Comparison of ENCODE assay signal across 16 cellular contexts in genomic region chr11:107496011-107496410, GRCh38. TPM values are rescaled to one million over a fixed set of nuclear protein-coding genes. Genes with fewer than 3 reads are reported as not detected.
DNase-seq lines count a peak whose midpoint lies in the region; ATAC-seq and TF ChIP-seq lines count a peak whose summit lies in the region.
"Had no signal": no experiment of that assay in that cellular context is flagged by ENCODE, and none has a peak within 500 bp of the region (broad histone marks: within the 10 kb centered on the region; RNA-seq: fewer than 3 reads in every experiment).

No MANE protein-coding gene starts in this region.

- no peaks in the 10 kb centered on the region for H3K4me1 ChIP-seq in adrenal gland (replicated peaks in 1 of 2)
- H3K4me1 ChIP-seq in psoas muscle, result no peaks in the 10 kb centered on the region
- H3K4me1 ChIP-seq in GM23338 (ENCODE audit: insufficient read depth), result no peaks in the 10 kb centered on the region
- H3K4me1 ChIP-seq: spleen had no signal

- no peaks in the 10 kb centered on the region for H4K20me1 ChIP-seq in GM23338 (replicated peaks; ENCODE audit: insufficient read depth)

- DNase-seq in NCI-H1105 treated with DMSO at 0.1 percent for 48 hours (lab: John Stamatoyannopoulos, UW) (peak; percentile 25), NCI-H1105 (lab: John Stamatoyannopoulos, UW) (no peak), adrenal gland (peak in 4 of 7 donors; percentile 18 to 53 (median 32)), fibroblast of villous mesenchyme (ENCODE audit: low read depth) (peak; percentile 18), skeletal muscle cell (ENCODE audit: low read depth) (peak; percentile 63), psoas muscle (no peak), left colon (no peak), GM23338 (ENCODE audit: low spot score) (no peak)
- DNase-seq: 8988T, DND-41, Karpas-422, NCI-H2171 treated with DMSO at 0.1 percent for 48 hours, spleen, trophoblast cell had no signal

- no peak overlapping the region for H3K4me3 Mint-ChIP-seq in GM23338
- H3K4me3 Mint-ChIP-seq: activated naive CD4-positive, alpha-beta T cell treated with anti-CD3 and anti-CD28 coated beads, Interleukin-2, amount 50 U/mL, for 24 hours had no signal

- no peak for TF ChIP-seq POLR2A in adrenal gland (IDR thresholded peaks at IDR 0.05)

- ATAC-seq in psoas muscle (no peak), left colon (no peak), GM23338 (no peak)

- no peaks in the 10 kb centered on the region for H3K9me2 ChIP-seq in GM23338 (ENCODE audit: insufficient read depth)

- H3K27me3 ChIP-seq in adrenal gland (no peaks in the 10 kb centered on the region), psoas muscle (ENCODE audit: insufficient read depth in 3 of 3, low read length in 2 of 3) (no peaks in the 10 kb centered on the region), GM23338 (ENCODE audit: insufficient read depth) (no peaks in the 10 kb centered on the region)
- H3K27me3 ChIP-seq: spleen had no signal

- H3K4me3 ChIP-seq in adrenal gland, result no peak overlapping the region
- H3K4me3 ChIP-seq in fibroblast of villous mesenchyme (ENCODE audit: low read depth, low read length), result no peak overlapping the region
- H3K4me3 ChIP-seq in skeletal muscle cell (ENCODE audit: low read depth, low read length), result no peak overlapping the region
- no peak overlapping the region for H3K4me3 ChIP-seq in psoas muscle
- H3K4me3 ChIP-seq in GM23338, result no peak overlapping the region
- H3K4me3 ChIP-seq: PC-9, spleen had no signal

- no peaks in the 10 kb centered on the region for H3F3A ChIP-seq in GM23338 (replicated peaks; ENCODE audit: low read depth)

- no peaks in the 10 kb centered on the region for H3K79me2 ChIP-seq in GM23338 (replicated peaks; ENCODE audit: insufficient read depth)

- H3K27ac ChIP-seq in adrenal gland (no peak overlapping the region), psoas muscle (no peak overlapping the region), GM23338 (ENCODE audit: low read depth) (no peak overlapping the region)
- H3K27ac ChIP-seq: PC-9, spleen had no signal

- H3K9me3 Mint-ChIP-seq in GM23338, result peaks cover 4% of the 10 kb centered on the region; the same call in 2 of the 3 replicates

- H3K36me3 ChIP-seq in adrenal gland (replicated peaks in 1 of 2), result no peaks in the 10 kb centered on the region
- H3K36me3 ChIP-seq in psoas muscle (ENCODE audit: insufficient read depth in 1 of 2, low read depth in 1 of 2), result no peaks in the 10 kb centered on the region
- no peaks in the 10 kb centered on the region for H3K36me3 ChIP-seq in GM23338 (ENCODE audit: insufficient read depth)

- WGBS in adrenal gland, 4 donors, result 53 to 69% (median 65%) methylated on average over 4 of the region's 4 CpGs
- WGBS in psoas muscle, 3 donors, result 55 to 58% (median 58%) methylated on average over 4 of the region's 4 CpGs

- no peaks in the 10 kb centered on the region for H3K27me3 Mint-ChIP-seq in GM23338 (ENCODE audit: insufficient read depth, low read depth, poor library complexity)
- H3K27me3 Mint-ChIP-seq: activated naive CD4-positive, alpha-beta T cell treated with anti-CD3 and anti-CD28 coated beads, Interleukin-2, amount 50 U/mL, for 24 hours had no signal

- H3K4me2 ChIP-seq in GM23338, result no peak overlapping the region
- H3K4me2 ChIP-seq: PC-9 had no signal

- no peak overlapping the region for H2AFZ ChIP-seq in GM23338
- H2AFZ ChIP-seq: PC-9 had no signal

- no peak for TF ChIP-seq CTCF in adrenal gland (IDR thresholded peaks at IDR 0.05)
- no peak for TF ChIP-seq CTCF in fibroblast of villous mesenchyme (IDR thresholded peaks at IDR 0.05; ENCODE audit: insufficient read depth, low read depth, low read length)
- no peak for TF ChIP-seq CTCF in psoas muscle (IDR thresholded peaks at IDR 0.05)
- no peak for TF ChIP-seq CTCF in GM23338 (conservative IDR thresholded peaks at IDR 0.05; ENCODE audit: low read depth in 2 of 2)

- H3K9me3 ChIP-seq in adrenal gland (replicated peaks in 1 of 3) (no peaks in the 10 kb centered on the region), psoas muscle (no peaks in the 10 kb centered on the region)
- H3K9me3 ChIP-seq: spleen had no signal

- peaks cover 9% of the 10 kb centered on the region for H3K36me3 Mint-ChIP-seq in GM23338 (ENCODE audit: low read depth)

- intact Hi-C loops in adrenal gland (cut with DNase I), result no loop called here
- intact Hi-C loops in psoas muscle (cut with DNase I), result no loop called here
- intact Hi-C loops in left colon (cut with DNase I, micrococcal nuclease), result no loop called here

- no peaks in the 10 kb centered on the region for H3K4me1 Mint-ChIP-seq in GM23338
- H3K4me1 Mint-ChIP-seq: activated naive CD4-positive, alpha-beta T cell treated with anti-CD3 and anti-CD28 coated beads, Interleukin-2, amount 50 U/mL, for 24 hours had no signal

- H3K27ac Mint-ChIP-seq in GM23338, result no peak overlapping the region
- H3K27ac Mint-ChIP-seq: activated naive CD4-positive, alpha-beta T cell treated with anti-CD3 and anti-CD28 coated beads, Interleukin-2, amount 50 U/mL, for 24 hours had no signal

TF ChIP-seq in GM23338, 12 proteins besides CTCF, POLR2A, EP300 and RAD21 (continues in another document):
- TF ChIP-seq, protein P1, sequence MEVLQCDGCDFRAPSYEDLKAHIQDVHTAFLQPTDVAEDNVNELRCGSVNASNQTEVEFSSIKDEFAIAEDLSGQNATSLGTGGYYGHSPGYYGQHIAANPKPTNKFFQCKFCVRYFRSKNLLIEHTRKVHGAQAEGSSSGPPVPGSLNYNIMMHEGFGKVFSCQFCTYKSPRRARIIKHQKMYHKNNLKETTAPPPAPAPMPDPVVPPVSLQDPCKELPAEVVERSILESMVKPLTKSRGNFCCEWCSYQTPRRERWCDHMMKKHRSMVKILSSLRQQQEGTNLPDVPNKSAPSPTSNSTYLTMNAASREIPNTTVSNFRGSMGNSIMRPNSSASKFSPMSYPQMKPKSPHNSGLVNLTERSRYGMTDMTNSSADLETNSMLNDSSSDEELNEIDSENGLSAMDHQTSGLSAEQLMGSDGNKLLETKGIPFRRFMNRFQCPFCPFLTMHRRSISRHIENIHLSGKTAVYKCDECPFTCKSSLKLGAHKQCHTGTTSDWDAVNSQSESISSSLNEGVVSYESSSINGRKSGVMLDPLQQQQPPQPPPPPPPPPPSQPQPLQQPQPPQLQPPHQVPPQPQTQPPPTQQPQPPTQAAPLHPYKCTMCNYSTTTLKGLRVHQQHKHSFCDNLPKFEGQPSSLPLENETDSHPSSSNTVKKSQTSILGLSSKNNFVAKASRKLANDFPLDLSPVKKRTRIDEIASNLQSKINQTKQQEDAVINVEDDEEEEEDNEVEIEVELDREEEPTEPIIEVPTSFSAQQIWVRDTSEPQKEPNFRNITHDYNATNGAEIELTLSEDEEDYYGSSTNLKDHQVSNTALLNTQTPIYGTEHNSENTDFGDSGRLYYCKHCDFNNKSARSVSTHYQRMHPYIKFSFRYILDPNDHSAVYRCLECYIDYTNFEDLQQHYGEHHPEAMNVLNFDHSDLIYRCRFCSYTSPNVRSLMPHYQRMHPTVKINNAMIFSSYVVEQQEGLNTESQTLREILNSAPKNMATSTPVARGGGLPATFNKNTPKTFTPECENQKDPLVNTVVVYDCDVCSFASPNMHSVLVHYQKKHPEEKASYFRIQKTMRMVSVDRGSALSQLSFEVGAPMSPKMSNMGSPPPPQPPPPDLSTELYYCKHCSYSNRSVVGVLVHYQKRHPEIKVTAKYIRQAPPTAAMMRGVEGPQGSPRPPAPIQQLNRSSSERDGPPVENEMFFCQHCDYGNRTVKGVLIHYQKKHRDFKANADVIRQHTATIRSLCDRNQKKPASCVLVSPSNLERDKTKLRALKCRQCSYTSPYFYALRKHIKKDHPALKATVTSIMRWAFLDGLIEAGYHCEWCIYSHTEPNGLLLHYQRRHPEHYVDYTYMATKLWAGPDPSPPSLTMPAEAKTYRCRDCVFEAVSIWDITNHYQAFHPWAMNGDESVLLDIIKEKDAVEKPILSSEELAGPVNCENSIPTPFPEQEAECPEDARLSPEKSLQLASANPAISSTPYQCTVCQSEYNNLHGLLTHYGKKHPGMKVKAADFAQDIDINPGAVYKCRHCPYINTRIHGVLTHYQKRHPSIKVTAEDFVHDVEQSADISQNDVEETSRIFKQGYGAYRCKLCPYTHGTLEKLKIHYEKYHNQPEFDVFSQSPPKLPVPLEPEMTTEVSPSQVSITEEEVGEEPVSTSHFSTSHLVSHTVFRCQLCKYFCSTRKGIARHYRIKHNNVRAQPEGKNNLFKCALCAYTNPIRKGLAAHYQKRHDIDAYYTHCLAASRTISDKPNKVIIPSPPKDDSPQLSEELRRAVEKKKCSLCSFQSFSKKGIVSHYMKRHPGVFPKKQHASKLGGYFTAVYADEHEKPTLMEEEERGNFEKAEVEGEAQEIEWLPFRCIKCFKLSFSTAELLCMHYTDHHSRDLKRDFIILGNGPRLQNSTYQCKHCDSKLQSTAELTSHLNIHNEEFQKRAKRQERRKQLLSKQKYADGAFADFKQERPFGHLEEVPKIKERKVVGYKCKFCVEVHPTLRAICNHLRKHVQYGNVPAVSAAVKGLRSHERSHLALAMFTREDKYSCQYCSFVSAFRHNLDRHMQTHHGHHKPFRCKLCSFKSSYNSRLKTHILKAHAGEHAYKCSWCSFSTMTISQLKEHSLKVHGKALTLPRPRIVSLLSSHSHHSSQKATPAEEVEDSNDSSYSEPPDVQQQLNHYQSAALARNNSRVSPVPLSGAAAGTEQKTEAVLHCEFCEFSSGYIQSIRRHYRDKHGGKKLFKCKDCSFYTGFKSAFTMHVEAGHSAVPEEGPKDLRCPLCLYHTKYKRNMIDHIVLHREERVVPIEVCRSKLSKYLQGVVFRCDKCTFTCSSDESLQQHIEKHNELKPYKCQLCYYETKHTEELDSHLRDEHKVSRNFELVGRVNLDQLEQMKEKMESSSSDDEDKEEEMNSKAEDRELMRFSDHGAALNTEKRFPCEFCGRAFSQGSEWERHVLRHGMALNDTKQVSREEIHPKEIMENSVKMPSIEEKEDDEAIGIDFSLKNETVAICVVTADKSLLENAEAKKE (CRISPR knock-in tag; IDR thresholded peaks at IDR 0.05), result no peak

RNA-seq across cellular contexts. Expression of gene CWF19L2, which starts 38.4 kb away (rescaled TPM):
- total RNA-seq in adrenal gland (10 to 100 TPM in 5 of 8 donors, 1 to 10 TPM in 3; 6.5 to 24.6 (median 13.5) TPM), fibroblast of villous mesenchyme (9.3 and 11.2 TPM in 2 replicates), psoas muscle (10 to 100 TPM in 1 of 4 donors, 1 to 10 TPM in 3; 6.8 to 10.3 (median 8.6) TPM), left colon (10 to 100 TPM in 1 of 2 donors, 1 to 10 TPM in 1; 9.4 to 10.6 TPM)
- polyA plus RNA-seq in adrenal gland (10 to 100 TPM in 1 of 3 donors, 1 to 10 TPM in 2; 8.6 to 16.1 (median 9.0) TPM), psoas muscle (1 to 10 TPM; 3.0 to 8.1 (median 3.8) TPM), GM23338 (2016; fragmentation: Nextera tagmentation; extraction: Ambion mirVana) (18.5 and 20.3 TPM in 2 replicates)
- total RNA-seq in GM23338 (2014; rRNA removed; shearing (Covaris generic)), result 20.7 and 27.2 TPM in 2 replicates

Comparison
In these comparisons a context has a peak if more than half of its experiments do, and no peak if none do; other contexts are left out.
1. DNase-seq: peak in NCI-H1105 treated with DMSO at 0.1 percent for 48 hours (single experiment), adrenal gland (4 of 7), fibroblast of villous mesenchyme (single experiment) and skeletal muscle cell (single experiment); none in NCI-H1105 (single experiment), psoas muscle (0 of 2), left colon (0 of 2) and GM23338 (single experiment).